2 cellular contexts compared by ENCODE assay signal in the genomic region with DNA sequence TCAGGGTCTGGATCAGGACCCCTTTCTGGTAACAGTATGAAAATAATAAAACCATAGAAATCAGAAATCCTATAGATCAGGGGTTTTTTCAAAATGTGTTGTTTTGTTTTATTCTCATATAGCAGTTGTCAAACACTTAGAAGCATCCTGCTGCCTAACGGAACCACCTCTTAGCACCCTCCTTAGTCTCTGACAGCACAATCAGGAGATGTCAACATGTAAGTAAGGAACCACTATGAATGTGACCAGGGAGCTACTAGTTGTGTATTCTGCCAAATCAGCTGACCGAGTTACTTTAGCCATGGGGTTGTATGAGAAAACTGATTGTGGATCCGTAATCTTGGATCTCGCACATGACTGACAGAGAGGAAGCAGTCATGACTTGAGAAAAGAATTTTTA.
TF ChIP-seq lines count a peak whose summit lies in the region.

No MANE protein-coding gene starts in this region.

TF ChIP-seq in IMR-90, 13 proteins besides CTCF, POLR2A, EP300 and RAD21:
- TF ChIP-seq RCOR1 (IDR thresholded peaks at IDR 0.05; ENCODE audit: insufficient replicate concordance, low read length): no peak
- TF ChIP-seq MXI1 (IDR thresholded peaks at IDR 0.05; ENCODE audit: borderline replicate concordance, low read depth, low read length): no peak
- TF ChIP-seq SMC3 (IDR thresholded peaks at IDR 0.05; ENCODE audit: low read depth, low read length): no peak
- no peak for TF ChIP-seq BHLHE40 (IDR thresholded peaks at IDR 0.05; ENCODE audit: low read depth, low read length)
- no peak for TF ChIP-seq RFX5 (IDR thresholded peaks at IDR 0.05; ENCODE audit: low read depth, low read length)
- no peak for TF ChIP-seq MAZ (IDR thresholded peaks at IDR 0.05; ENCODE audit: borderline replicate concordance, low read depth, low read length)
TF ChIP-seq in IMR-90: peak in this region for 0.

TF ChIP-seq in WTC11, 78 proteins besides CTCF, POLR2A, EP300 and RAD21:
- TF ChIP-seq, protein P1, sequence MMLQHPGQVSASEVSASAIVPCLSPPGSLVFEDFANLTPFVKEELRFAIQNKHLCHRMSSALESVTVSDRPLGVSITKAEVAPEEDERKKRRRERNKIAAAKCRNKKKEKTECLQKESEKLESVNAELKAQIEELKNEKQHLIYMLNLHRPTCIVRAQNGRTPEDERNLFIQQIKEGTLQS (CRISPR knock-in tag; conservative IDR thresholded peaks at IDR 0.05): no peak
- TF ChIP-seq, protein P2, sequence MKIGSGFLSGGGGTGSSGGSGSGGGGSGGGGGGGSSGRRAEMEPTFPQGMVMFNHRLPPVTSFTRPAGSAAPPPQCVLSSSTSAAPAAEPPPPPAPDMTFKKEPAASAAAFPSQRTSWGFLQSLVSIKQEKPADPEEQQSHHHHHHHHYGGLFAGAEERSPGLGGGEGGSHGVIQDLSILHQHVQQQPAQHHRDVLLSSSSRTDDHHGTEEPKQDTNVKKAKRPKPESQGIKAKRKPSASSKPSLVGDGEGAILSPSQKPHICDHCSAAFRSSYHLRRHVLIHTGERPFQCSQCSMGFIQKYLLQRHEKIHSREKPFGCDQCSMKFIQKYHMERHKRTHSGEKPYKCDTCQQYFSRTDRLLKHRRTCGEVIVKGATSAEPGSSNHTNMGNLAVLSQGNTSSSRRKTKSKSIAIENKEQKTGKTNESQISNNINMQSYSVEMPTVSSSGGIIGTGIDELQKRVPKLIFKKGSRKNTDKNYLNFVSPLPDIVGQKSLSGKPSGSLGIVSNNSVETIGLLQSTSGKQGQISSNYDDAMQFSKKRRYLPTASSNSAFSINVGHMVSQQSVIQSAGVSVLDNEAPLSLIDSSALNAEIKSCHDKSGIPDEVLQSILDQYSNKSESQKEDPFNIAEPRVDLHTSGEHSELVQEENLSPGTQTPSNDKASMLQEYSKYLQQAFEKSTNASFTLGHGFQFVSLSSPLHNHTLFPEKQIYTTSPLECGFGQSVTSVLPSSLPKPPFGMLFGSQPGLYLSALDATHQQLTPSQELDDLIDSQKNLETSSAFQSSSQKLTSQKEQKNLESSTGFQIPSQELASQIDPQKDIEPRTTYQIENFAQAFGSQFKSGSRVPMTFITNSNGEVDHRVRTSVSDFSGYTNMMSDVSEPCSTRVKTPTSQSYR (CRISPR knock-in tag; IDR thresholded peaks at IDR 0.05): no peak
- TF ChIP-seq MXD4 (CRISPR knock-in tag; IDR thresholded peaks at IDR 0.05; ENCODE audit: borderline replicate concordance): no peak
- no peak for TF ChIP-seq FOXP1 (CRISPR knock-in tag; IDR thresholded peaks at IDR 0.05; ENCODE audit: borderline replicate concordance)
- TF ChIP-seq SMAD3 (CRISPR knock-in tag; IDR thresholded peaks at IDR 0.05; ENCODE audit: borderline replicate concordance): no peak
- no peak for TF ChIP-seq CBFB (CRISPR knock-in tag; IDR thresholded peaks at IDR 0.05; ENCODE audit: low read depth)
- no peak for TF ChIP-seq ZNF317 (CRISPR knock-in tag; IDR thresholded peaks at IDR 0.05; ENCODE audit: borderline replicate concordance, low read depth)
